8 cellular contexts compared by ENCODE assay signal in the genomic region with DNA sequence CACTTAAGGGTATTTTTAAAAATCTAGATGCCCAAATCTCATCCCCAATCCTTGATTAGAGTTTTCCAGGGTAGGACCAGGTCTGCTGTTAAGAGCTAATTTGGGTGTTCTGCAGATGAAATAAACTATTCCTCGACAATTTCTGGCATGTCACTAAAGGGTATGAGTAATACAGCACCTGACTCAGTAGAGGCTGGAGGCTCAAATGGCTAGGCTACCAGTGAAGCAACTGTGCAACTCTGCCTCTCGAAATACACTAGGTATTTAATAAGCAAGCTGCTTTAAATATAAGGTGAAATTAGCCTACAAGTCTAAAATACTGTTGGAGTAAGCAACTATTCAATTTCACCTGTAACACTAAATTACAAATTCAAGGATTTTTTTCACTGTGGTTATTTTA. TPM values are rescaled to one million over a fixed set of nuclear protein-coding genes. Genes with fewer than 3 reads are reported as not detected.
DNase-seq lines count a peak whose midpoint lies in the region; ATAC-seq, FAIRE-seq and TF ChIP-seq lines count a peak whose summit lies in the region.

No MANE protein-coding gene starts in this region.

- intact Hi-C loops in prostate gland (cut with DNase I) = no loop called here

- peaks cover 0 to 3% of the 10 kb centered on the region in 2 donors for H3K36me3 ChIP-seq in prostate gland

- DNase-seq in GM19239 (ENCODE audit: insufficient read length, low spot score) (no peak), RWPE1 (ENCODE audit: low spot score) (peak; percentile 29), erythroblast (lab: John Stamatoyannopoulos, UW) (peak; percentile 44 to 67), prostate gland (ENCODE audit: low spot score) (no peak), NCI-H2107 (lab: John Stamatoyannopoulos, UW) (no peak), H4 (ENCODE audit: low spot score) (no peak)

- FAIRE-seq in GM19239 (lab: Jason Lieb, UNC) = peak; percentile 64

- ATAC-seq in HG03520 (IDR thresholded peaks at IDR 0.05; ENCODE audit: unreplicated experiment) (no peak), GM18873 (IDR thresholded peaks at IDR 0.05; ENCODE audit: low FRiP score, unreplicated experiment) (no peak)

- H3K27ac ChIP-seq in RWPE1 (no peak overlapping the region), prostate gland (no peak overlapping the region)

- H3K4me3 ChIP-seq in prostate gland = peak overlapping the region; percentile 99

- no peaks in the 10 kb centered on the region for H3K9me3 ChIP-seq in prostate gland

- no peak for TF ChIP-seq CTCF in RWPE1 (conservative IDR thresholded peaks at IDR 0.05; ENCODE audit: low read depth)
- no peak for TF ChIP-seq CTCF in prostate gland (IDR thresholded peaks at IDR 0.05)

- H3K4me1 ChIP-seq in prostate gland (replicated peaks) = peaks cover 5% of the 10 kb centered on the region

- 69% methylated on average over 2 of the region's 2 CpGs for WGBS in prostate gland

- H3K27me3 ChIP-seq in prostate gland (replicated peaks; ENCODE audit: insufficient read depth) = no peaks in the 10 kb centered on the region

- CTCF ChIA-PET in RWPE1 (lab: Yijun Ruan, JAX) = interaction anchor here (0.6 kb wide), 1 partner anchor 34 kb away, joined by 3 read pairs; no protein-coding TSS in a partner anchor

- POLR2A ChIA-PET in RWPE1 (lab: Yijun Ruan, JAX; ENCODE audit: low non-redundant PET) = no interaction called here

- TF ChIP-seq POLR2A in erythroblast (IDR thresholded peaks at IDR 0.05; ENCODE audit: low read length) (no peak), prostate gland (IDR thresholded peaks at IDR 0.05) (no peak)

RNA-seq across cellular contexts. Expression of gene RNF6, which starts 1.5 kb away (rescaled TPM):
- total RNA-seq in prostate gland = 10 to 100 TPM; 22.4 to 28.2 TPM
- total RNA-seq in H4 (2014; rRNA removed; shearing (Covaris generic)) = 15.8 and 25.6 TPM in 2 replicates

RNA-seq across cellular contexts. Expression of gene CDK8, which starts 33.4 kb away (rescaled TPM):
- 10 to 100 TPM in 1 of 2 donors, 1 to 10 TPM in 1; 9.9 to 11.6 TPM for total RNA-seq in prostate gland
- total RNA-seq in H4 (2014; rRNA removed; shearing (Covaris generic)) = 11.0 and 14.7 TPM in 2 replicates

Comparison
In these comparisons a context has a peak if more than half of its experiments do, and no peak if none do; other contexts are left out.
1. DNase-seq: peak in RWPE1 (single experiment) and erythroblast (2 of 2); none in GM19239 (single experiment), prostate gland (single experiment), NCI-H2107 (single experiment) and H4 (single experiment).